In genomic region chrX:115591856-115592842, GRCh38 we compare ENCODE assay signal across 13 cellular contexts. TPM values are rescaled to one million over a fixed set of nuclear protein-coding genes. Genes with fewer than 3 reads are reported as not detected.
DNase-seq lines count a peak whose midpoint lies in the region; ATAC-seq and TF ChIP-seq lines count a peak whose summit lies in the region.
"Had no signal": no experiment of that assay in that cellular context is flagged by ENCODE, and none has a peak within 500 bp of the region (broad histone marks: within the 10 kb centered on the region; RNA-seq: fewer than 3 reads in every experiment).

No MANE protein-coding gene starts in this region.

- TF ChIP-seq CTCF in WTC11 (IDR thresholded peaks at IDR 0.05): no peak
- TF ChIP-seq CTCF in gastroesophageal sphincter (IDR thresholded peaks at IDR 0.05): no peak

- WGBS in gastroesophageal sphincter (ENCODE audit: low coverage in 1 of 2), 2 donors: 50 to 54% methylated on average over 7 to 11 of the region's 11 CpGs

- no peaks in the 10 kb centered on the region for H3K36me3 Mint-ChIP-seq in WTC11

- H3K27me3 Mint-ChIP-seq in WTC11 (ENCODE audit: low read depth): no peaks in the 10 kb centered on the region

- H3K4me1 Mint-ChIP-seq in WTC11: peaks cover 49% of the 10 kb centered on the region

- POLR2A ChIA-PET in WTC11 (lab: Charles Lee): no interaction called here

- H3K27me3 ChIP-seq in gastroesophageal sphincter: no peaks in the 10 kb centered on the region
- no peaks in the 10 kb centered on the region for H3K27me3 ChIP-seq in skeletal muscle tissue (ENCODE audit: control insufficient read depth in 3 of 3, insufficient read depth in 3 of 3, low read length in 3 of 3)
- H3K27me3 ChIP-seq: BE2C had no signal

- no peaks in the 10 kb centered on the region for H3K9me3 Mint-ChIP-seq in WTC11

- H3K4me1 ChIP-seq in gastroesophageal sphincter (peaks cover 0 to 30% (median 0%) of the 10 kb centered on the region in 3 donors), skeletal muscle tissue (ENCODE audit: control insufficient read depth in 3 of 3, insufficient read depth in 3 of 3, low read length in 3 of 3) (peaks cover 6 to 15% (median 14%) of the 10 kb centered on the region in 3 donors)
- H3K4me1 ChIP-seq: BE2C had no signal

- H3K9me3 ChIP-seq in gastroesophageal sphincter (no peaks in the 10 kb centered on the region), skeletal muscle tissue (ENCODE audit: control insufficient read depth in 3 of 3, low read length in 3 of 3) (no peaks in the 10 kb centered on the region)
- H3K9me3 ChIP-seq: BE2C had no signal

- ATAC-seq in WTC11 (no peak), gastroesophageal sphincter (no peak), GM19324 (IDR thresholded peaks at IDR 0.05; ENCODE audit: low FRiP score, unreplicated experiment) (no peak)

- no peak overlapping the region for H3K4me3 Mint-ChIP-seq in WTC11

- TF ChIP-seq POLR2A in gastroesophageal sphincter (IDR thresholded peaks at IDR 0.05): no peak

- H3K4me3 ChIP-seq in gastroesophageal sphincter: no peak overlapping the region
- H3K4me3 ChIP-seq in skeletal muscle tissue (ENCODE audit: low read length in 3 of 3): peak overlapping the region in 2 of 3 donors; percentile 48 to 54

- H3K9ac ChIP-seq in skeletal muscle tissue (ENCODE audit: low read depth in 1 of 3, low read length in 3 of 3): peak overlapping the region in 2 of 3 donors; percentile 36 to 71

- CTCF ChIA-PET in WTC11 (lab: Charles Lee): no interaction called here

- peak; percentile 22 for DNase-seq in DMS79 treated with DMSO at 0.1 percent for 48 hours (lab: John Stamatoyannopoulos, UW)
- no peak for DNase-seq in WTC11 (ENCODE audit: low spot score)
- no peak for DNase-seq in OCI-M1 (lab: John Stamatoyannopoulos, UW)
- DNase-seq in NCI-H446 treated with DMSO at 0.1 percent for 48 hours (lab: John Stamatoyannopoulos, UW): no peak
- no peak for DNase-seq in islet precursor cell
- DNase-seq: BE2C; NCI-H187; nucleus accumbens; stimulated activated CD4-positive, alpha-beta T cell treated with anti-CD3 and anti-CD28 coated beads, Interleukin-4, amount 100 ng/mL, for 24 hours; T-helper 2 cell had no signal

- H3K27ac Mint-ChIP-seq in WTC11: peak overlapping the region; percentile 91

- H3K36me3 ChIP-seq in gastroesophageal sphincter (no peaks in the 10 kb centered on the region), skeletal muscle tissue (ENCODE audit: control insufficient read depth in 3 of 3, insufficient read depth in 3 of 3, low read length in 3 of 3) (no peaks in the 10 kb centered on the region)
- H3K36me3 ChIP-seq: BE2C had no signal

- H3K27ac ChIP-seq in gastroesophageal sphincter (peak overlapping the region; percentile 21 to 61 (median 42)), skeletal muscle tissue (ENCODE audit: low read depth, low read length) (peak overlapping the region; percentile 59)

- no peak for TF ChIP-seq EP300 in gastroesophageal sphincter (IDR thresholded peaks at IDR 0.05)

TF ChIP-seq in WTC11, 78 proteins besides CTCF, POLR2A, EP300 and RAD21:
- TF ChIP-seq ELF4 (CRISPR knock-in tag; IDR thresholded peaks at IDR 0.05; ENCODE audit: low read depth): no peak
- TF ChIP-seq NFYB (CRISPR knock-in tag; conservative IDR thresholded peaks at IDR 0.05; ENCODE audit: low read depth): no peak
- no peak for TF ChIP-seq NR2C2 (CRISPR knock-in tag; IDR thresholded peaks at IDR 0.05)
- TF ChIP-seq CBFB (CRISPR knock-in tag; IDR thresholded peaks at IDR 0.05; ENCODE audit: low read depth): no peak
- TF ChIP-seq OVOL2 (CRISPR knock-in tag; IDR thresholded peaks at IDR 0.05; ENCODE audit: borderline replicate concordance): no peak
- TF ChIP-seq ESRRA (CRISPR knock-in tag; IDR thresholded peaks at IDR 0.05; ENCODE audit: borderline replicate concordance): no peak
- no peak for TF ChIP-seq EMX1 (CRISPR knock-in tag; IDR thresholded peaks at IDR 0.05)
- TF ChIP-seq ATF6 (CRISPR knock-in tag; IDR thresholded peaks at IDR 0.05): no peak
- no peak for TF ChIP-seq JAZF1 (CRISPR knock-in tag; IDR thresholded peaks at IDR 0.05)
- no peak for TF ChIP-seq SMAD3 (CRISPR knock-in tag; IDR thresholded peaks at IDR 0.05; ENCODE audit: borderline replicate concordance)
- no peak for TF ChIP-seq ZNF423 (CRISPR knock-in tag; IDR thresholded peaks at IDR 0.05)
- TF ChIP-seq ATF3 (CRISPR knock-in tag; conservative IDR thresholded peaks at IDR 0.05): no peak
- TF ChIP-seq, protein P1, sequence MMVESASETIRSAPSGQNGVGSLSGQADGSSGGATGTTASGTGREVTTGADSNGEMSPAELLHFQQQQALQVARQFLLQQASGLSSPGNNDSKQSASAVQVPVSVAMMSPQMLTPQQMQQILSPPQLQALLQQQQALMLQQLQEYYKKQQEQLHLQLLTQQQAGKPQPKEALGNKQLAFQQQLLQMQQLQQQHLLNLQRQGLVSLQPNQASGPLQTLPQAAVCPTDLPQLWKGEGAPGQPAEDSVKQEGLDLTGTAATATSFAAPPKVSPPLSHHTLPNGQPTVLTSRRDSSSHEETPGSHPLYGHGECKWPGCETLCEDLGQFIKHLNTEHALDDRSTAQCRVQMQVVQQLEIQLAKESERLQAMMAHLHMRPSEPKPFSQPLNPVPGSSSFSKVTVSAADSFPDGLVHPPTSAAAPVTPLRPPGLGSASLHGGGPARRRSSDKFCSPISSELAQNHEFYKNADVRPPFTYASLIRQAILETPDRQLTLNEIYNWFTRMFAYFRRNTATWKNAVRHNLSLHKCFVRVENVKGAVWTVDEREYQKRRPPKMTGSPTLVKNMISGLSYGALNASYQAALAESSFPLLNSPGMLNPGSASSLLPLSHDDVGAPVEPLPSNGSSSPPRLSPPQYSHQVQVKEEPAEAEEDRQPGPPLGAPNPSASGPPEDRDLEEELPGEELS (CRISPR knock-in tag; IDR thresholded peaks at IDR 0.05): no peak
- no peak for TF ChIP-seq NR3C1 (CRISPR knock-in tag; conservative IDR thresholded peaks at IDR 0.05; ENCODE audit: low read depth)
- no peak for TF ChIP-seq HMGA2 (CRISPR knock-in tag; IDR thresholded peaks at IDR 0.05)
- TF ChIP-seq KAT7 (CRISPR knock-in tag; IDR thresholded peaks at IDR 0.05; ENCODE audit: borderline replicate concordance): no peak
- TF ChIP-seq ZNF416 (CRISPR knock-in tag; IDR thresholded peaks at IDR 0.05): no peak
- no peak for TF ChIP-seq TP53 (CRISPR knock-in tag; IDR thresholded peaks at IDR 0.05)
- no peak for TF ChIP-seq ZBTB43 (CRISPR knock-in tag; IDR thresholded peaks at IDR 0.05)
- no peak for TF ChIP-seq ZNF219 (CRISPR knock-in tag; IDR thresholded peaks at IDR 0.05; ENCODE audit: borderline replicate concordance)

RNA-seq across cellular contexts. Expression of gene PLS3, which starts 31.2 kb away (rescaled TPM):
- total RNA-seq in WTC11 (2021) (82.2 to 96.7 TPM (median 83.8 TPM) in 3 replicates), gastroesophageal sphincter (100 to 1,000 TPM in 3 of 4 donors, 10 to 100 TPM in 1; 83.5 to 134 (median 114) TPM), skeletal muscle tissue (71.0 TPM)

Comparison
In these comparisons a context has a peak if more than half of its experiments do, and no peak if none do; other contexts are left out.
1. H3K4me3 ChIP-seq: peak in skeletal muscle tissue (2 of 3); none in gastroesophageal sphincter (0 of 2).